ENCODE assay signal across 14 cellular contexts in genomic region chr11:66322732-66323427, GRCh38. TPM values are rescaled to one million over a fixed set of nuclear protein-coding genes. Genes with fewer than 3 reads are reported as not detected.
A peak's percentile ranks its signal among the peaks of the same experiment; 100 is the strongest.
DNase-seq lines count a peak whose midpoint lies in the region; ATAC-seq and TF ChIP-seq lines count a peak whose summit lies in the region.
"Had no signal": no experiment of that assay in that cellular context is flagged by ENCODE, and none has a peak within 500 bp of the region (broad histone marks: within the 10 kb centered on the region; RNA-seq: fewer than 3 reads in every experiment).

No MANE protein-coding gene starts in this region.

- no peak for TF ChIP-seq CTCF in Caco-2 (IDR thresholded peaks at IDR 0.05; ENCODE audit: insufficient read depth in 1 of 2, low read depth in 1 of 2, low read length in 1 of 2, severe bottlenecking in 1 of 2, unreplicated experiment in 1 of 2)
- no peak for TF ChIP-seq CTCF in body of pancreas (IDR thresholded peaks at IDR 0.05)

- intact Hi-C loops in Caco-2 (cut with micrococcal nuclease; ENCODE audit: unreplicated experiment): no loop called here
- intact Hi-C loops in body of pancreas (cut with DNase I): no loop called here
- intact Hi-C loops in right cardiac atrium (cut with DNase I): no loop called here

- POLR2A ChIA-PET in Caco-2 (lab: Charles Lee): no interaction called here

- WGBS in body of pancreas, 2 donors: 86 to 87% methylated on average over 6 to 11 of the region's 11 CpGs
- 72% methylated on average over 11 of the region's 11 CpGs for WGBS in right cardiac atrium

- no peaks in the 10 kb centered on the region for H3K27me3 ChIP-seq in Caco-2 (replicated peaks; ENCODE audit: control insufficient read depth, insufficient read depth, low read length)
- no peaks in the 10 kb centered on the region for H3K27me3 ChIP-seq in body of pancreas
- H3K27me3 ChIP-seq in right cardiac atrium (ENCODE audit: control insufficient read depth, insufficient read depth): no peaks in the 10 kb centered on the region
- H3K27me3 ChIP-seq in skeletal muscle tissue (ENCODE audit: control insufficient read depth in 3 of 3, insufficient read depth in 3 of 3, low read length in 3 of 3): no peaks in the 10 kb centered on the region
- H3K27me3 ChIP-seq in SJCRH30: no peaks in the 10 kb centered on the region
- H3K27me3 ChIP-seq: esophagus muscularis mucosa had no signal

- ATAC-seq in body of pancreas: peak; percentile 49
- ATAC-seq in right cardiac atrium: peak; percentile 62 to 81
- ATAC-seq in GM21526 (IDR thresholded peaks at IDR 0.05; ENCODE audit: low FRiP score, unreplicated experiment): no peak
- ATAC-seq: GM23338 had no signal

- no peak overlapping the region for H3K9ac ChIP-seq in skeletal muscle tissue (ENCODE audit: low read depth in 1 of 3, low read length in 3 of 3)

- H3K9me3 Mint-ChIP-seq in Caco-2 (ENCODE audit: unreplicated experiment): peaks cover 15% of the 10 kb centered on the region

- no peaks in the 10 kb centered on the region for H3K27me3 Mint-ChIP-seq in Caco-2 (ENCODE audit: insufficient read depth, unreplicated experiment)

- H3K9me3 ChIP-seq in Caco-2 (peaks cover 12% of the 10 kb centered on the region; the same call in 1 of the 2 replicates), body of pancreas (no peaks in the 10 kb centered on the region), right cardiac atrium (ENCODE audit: control insufficient read depth, low read length) (no peaks in the 10 kb centered on the region), skeletal muscle tissue (ENCODE audit: control insufficient read depth in 3 of 3, low read length in 3 of 3) (no peaks in the 10 kb centered on the region), SJCRH30 (replicated peaks) (no peaks in the 10 kb centered on the region)
- H3K9me3 ChIP-seq: esophagus muscularis mucosa had no signal

- H3K27ac ChIP-seq in body of pancreas (no peak overlapping the region), right cardiac atrium (ENCODE audit: low read length) (no peak overlapping the region), skeletal muscle tissue (ENCODE audit: low read depth, low read length) (peak overlapping the region; percentile 44), SJCRH30 (no peak overlapping the region)

- H3K4me1 ChIP-seq in Caco-2 (peaks cover 50% of the 10 kb centered on the region), body of pancreas (peaks cover 3% of the 10 kb centered on the region), right cardiac atrium (ENCODE audit: control insufficient read depth, insufficient read depth, low read length) (peaks cover 2% of the 10 kb centered on the region), skeletal muscle tissue (ENCODE audit: control insufficient read depth in 3 of 3, insufficient read depth in 3 of 3, low read length in 3 of 3) (peaks cover 27 to 39% (median 32%) of the 10 kb centered on the region in 3 donors), SJCRH30 (peaks cover 15% of the 10 kb centered on the region)

- peaks cover 34% of the 10 kb centered on the region for H3K4me1 Mint-ChIP-seq in Caco-2 (ENCODE audit: low read depth, unreplicated experiment)

- no peaks in the 10 kb centered on the region for H3K36me3 Mint-ChIP-seq in Caco-2 (ENCODE audit: insufficient read depth, unreplicated experiment)

- peak overlapping the region; percentile 29 for H3K27ac Mint-ChIP-seq in Caco-2 (ENCODE audit: unreplicated experiment)
- H3K27ac Mint-ChIP-seq: GM23338 had no signal

- no TSS peak for BruUV-seq in Caco-2 (replicated peaks; lab: Mats Ljungman, UMichigan)

- H3K4me3 ChIP-seq in Caco-2 (ENCODE audit: low read depth, low read length) (no peak overlapping the region), body of pancreas (no peak overlapping the region), right cardiac atrium (ENCODE audit: low read length) (no peak overlapping the region), skeletal muscle tissue (ENCODE audit: low read length in 3 of 3) (no peak overlapping the region), SJCRH30 (no peak overlapping the region)
- H3K4me3 ChIP-seq: esophagus muscularis mucosa, GM23338 had no signal

- TF ChIP-seq POLR2A in body of pancreas (IDR thresholded peaks at IDR 0.05): no peak

- no peak overlapping the region for H3K4me3 Mint-ChIP-seq in Caco-2 (ENCODE audit: unreplicated experiment)
- H3K4me3 Mint-ChIP-seq: GM23338 had no signal

- DNase-seq in Caco-2 (peak in 1 of 2 experiments; percentile 50), body of pancreas (no peak), right cardiac atrium (peak; percentile 88 to 94 (median 92)), SJCRH30 (no peak), retina (no peak), NCI-H2171 treated with DMSO at 0.1 percent for 48 hours (lab: John Stamatoyannopoulos, UW) (no peak)
- DNase-seq: GF-D8; NCI-H524; stimulated activated CD4-positive, alpha-beta T cell treated with anti-CD3 and anti-CD28 coated beads, Interleukin-4, amount 100 ng/mL, for 24 hours; T-helper 1 cell had no signal

- CTCF ChIA-PET in Caco-2 (lab: Charles Lee): interaction anchor here (1.9 kb wide), 1 partner anchor 10 kb away, joined by 15 read pairs; no protein-coding TSS in a partner anchor

- H3K36me3 ChIP-seq in Caco-2 (ENCODE audit: control insufficient read depth, insufficient read depth, low read length) (no peaks in the 10 kb centered on the region), body of pancreas (replicated peaks in 1 of 2; ENCODE audit: insufficient read depth in 1 of 2, low read depth in 2 of 2) (no peaks in the 10 kb centered on the region), skeletal muscle tissue (ENCODE audit: control insufficient read depth in 3 of 3, insufficient read depth in 3 of 3, low read length in 3 of 3) (no peaks in the 10 kb centered on the region), SJCRH30 (no peaks in the 10 kb centered on the region)
- H3K36me3 ChIP-seq: esophagus muscularis mucosa had no signal

RNA-seq across cellular contexts. Expression of gene CD248, which starts 6.0 kb away (rescaled TPM):
- total RNA-seq in Caco-2 (2022) (0.27 TPM in 1 of 2 replicates, not detected in the other), body of pancreas (10 to 100 TPM; 10.6 to 86.0 TPM), right cardiac atrium (10 to 100 TPM; 10.5 to 22.9 (median 21.9) TPM), skeletal muscle tissue (19.3 TPM)
- 12.0 TPM for polyA plus RNA-seq in right cardiac atrium
- total RNA-seq in SJCRH30 (2014; rRNA removed; shearing (Covaris generic)): 0.30 and 0.45 TPM in 2 replicates

RNA-seq across cellular contexts. Expression of gene RIN1, which starts 13.4 kb away (rescaled TPM):
- 11.7 and 12.7 TPM in 2 replicates for total RNA-seq in Caco-2 (2022)
- 10 to 100 TPM in 1 of 2 donors, under 1 TPM in 1; 0.99 to 11.4 TPM for total RNA-seq in body of pancreas
- total RNA-seq in right cardiac atrium: 1 to 10 TPM; 2.0 to 3.8 (median 2.2) TPM
- 1.6 TPM for polyA plus RNA-seq in right cardiac atrium
- total RNA-seq in skeletal muscle tissue: 5.7 TPM
- 1.2 and 1.6 TPM in 2 replicates for total RNA-seq in SJCRH30 (2014; rRNA removed; shearing (Covaris generic))

RNA-seq across cellular contexts. Expression of gene BRMS1, which starts 22.0 kb away (rescaled TPM):
- total RNA-seq in Caco-2 (2022) (58.1 and 58.2 TPM in 2 replicates), body of pancreas (10 to 100 TPM; 19.4 to 23.1 TPM), right cardiac atrium (10 to 100 TPM; 12.7 to 19.8 (median 15.0) TPM), skeletal muscle tissue (28.2 TPM)
- 26.0 TPM for polyA plus RNA-seq in right cardiac atrium
- 40.5 and 42.9 TPM in 2 replicates for total RNA-seq in SJCRH30 (2014; rRNA removed; shearing (Covaris generic))

RNA-seq across cellular contexts. Expression of gene B4GAT1, which starts 24.5 kb away (rescaled TPM):
- total RNA-seq in Caco-2 (2022) (23.0 and 23.8 TPM in 2 replicates), body of pancreas (10 to 100 TPM; 17.8 to 20.8 TPM), right cardiac atrium (10 to 100 TPM; 43.9 to 67.1 (median 57.0) TPM), skeletal muscle tissue (24.5 TPM)
- 60.2 TPM for polyA plus RNA-seq in right cardiac atrium
- total RNA-seq in SJCRH30 (2014; rRNA removed; shearing (Covaris generic)): 7.7 and 8.0 TPM in 2 replicates

RNA-seq across cellular contexts. Expression of gene TMEM151A, which starts 31.2 kb away (rescaled TPM):
- total RNA-seq in Caco-2 (2022): 0.68 and 0.88 TPM in 2 replicates
- total RNA-seq in body of pancreas: 1 to 10 TPM; 1.6 to 2.1 TPM
- under 1 TPM; 0.20 to 0.31 (median 0.26) TPM for total RNA-seq in right cardiac atrium
- polyA plus RNA-seq in right cardiac atrium: 0.45 TPM
- total RNA-seq in skeletal muscle tissue: not detected
- total RNA-seq in SJCRH30 (2014; rRNA removed; shearing (Covaris generic)): not detected in 2 replicates

Comparison
In these comparisons a context has a peak if more than half of its experiments do, and no peak if none do; other contexts are left out.
1. DNase-seq: peak in right cardiac atrium (3 of 3); none in body of pancreas (0 of 4), SJCRH30 (0 of 2), retina (single experiment) and NCI-H2171 treated with DMSO at 0.1 percent for 48 hours (single experiment).